Comparison of ENCODE assay signal across 19 cellular contexts in the genomic region with DNA sequence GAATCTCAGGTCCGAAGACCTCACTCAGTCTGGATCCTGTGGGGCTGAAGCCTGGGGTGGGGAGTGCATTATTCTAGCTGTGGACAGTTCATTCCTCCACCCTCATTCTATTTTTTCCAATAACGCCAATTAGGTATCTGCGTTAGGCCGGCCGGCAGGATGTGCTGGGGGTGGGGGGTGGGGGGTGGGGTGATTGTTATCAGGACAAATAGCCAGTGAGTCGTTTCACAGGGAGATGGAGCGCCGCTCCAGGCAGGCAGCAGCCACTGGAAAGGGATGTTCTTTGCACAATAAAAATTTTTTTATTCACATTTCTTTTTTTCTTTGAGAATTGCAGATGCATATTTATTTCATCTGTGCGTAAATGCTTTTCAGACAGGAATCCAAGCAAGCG. TPM values are rescaled to one million over a fixed set of nuclear protein-coding genes. Genes with fewer than 3 reads are reported as not detected.
"Had no signal": no experiment of that assay in that cellular context is flagged by ENCODE, and none has a peak within 500 bp of the region (broad histone marks: within the 10 kb centered on the region; RNA-seq: fewer than 3 reads in every experiment).

No MANE protein-coding gene starts in this region.

- H3K36me3 Mint-ChIP-seq: memory B cell had no signal

- H3K36me3 ChIP-seq: ascending aorta, gastrocnemius medialis, left ventricle myocardium inferior, upper lobe of left lung, WERI-Rb-1 had no signal

- DNase-seq: activated CD4-positive, alpha-beta T cell treated with anti-CD3 and anti-CD28 coated beads for 4 hours; activated CD8-positive, alpha-beta memory T cell treated with anti-CD3 and anti-CD28 coated beads, Interleukin-2, amount 50 U/mL, for 4 hours; activated CD8-positive, alpha-beta T cell treated with anti-CD3 and anti-CD28 coated beads for 36 hours; activated gamma-delta T cell; activated T-cell treated with anti-CD3 and anti-CD28 coated beads, Interleukin-2, amount 50 U/mL, for 48 hours; dermis blood vessel endothelial cell; gastrocnemius medialis; left ventricle myocardium inferior; stimulated activated CD4-positive, alpha-beta T cell treated with anti-CD3 and anti-CD28 coated beads, Interleukin-1b, Interleukin-23, amount 100 ng/mL, for 48 hours; stimulated activated naive CD8-positive, alpha-beta T cell treated with anti-CD3 and anti-CD28 coated beads, Interleukin-15, amount 100 ng/mL, for 72 hours; T-helper 17 cell; upper lobe of left lung; WERI-Rb-1 had no signal

- H3K27ac Mint-ChIP-seq: activated CD8-positive, alpha-beta T cell treated with anti-CD3 and anti-CD28 coated beads for 36 hours; memory B cell; naive thymus-derived CD8-positive, alpha-beta T cell; stimulated activated naive CD8-positive, alpha-beta T cell treated with anti-CD3 and anti-CD28 coated beads, Interleukin-15, amount 100 ng/mL, for 72 hours; T-helper 17 cell had no signal

- H3K27ac ChIP-seq: ascending aorta, gastrocnemius medialis, left ventricle myocardium inferior, upper lobe of left lung, WERI-Rb-1 had no signal

- H3K9me3 ChIP-seq: ascending aorta, gastrocnemius medialis, left ventricle myocardium inferior, upper lobe of left lung had no signal

- ATAC-seq: activated CD8-positive, alpha-beta T cell treated with anti-CD3 and anti-CD28 coated beads for 36 hours; gastrocnemius medialis; naive thymus-derived CD8-positive, alpha-beta T cell; stimulated activated naive CD8-positive, alpha-beta T cell treated with anti-CD3 and anti-CD28 coated beads, Interleukin-15, amount 100 ng/mL, for 72 hours; T-helper 17 cell had no signal

- H3K4me3 ChIP-seq: ascending aorta, gastrocnemius medialis had no signal

- H3K9me3 Mint-ChIP-seq: activated CD8-positive, alpha-beta T cell treated with anti-CD3 and anti-CD28 coated beads for 36 hours; memory B cell; stimulated activated naive CD8-positive, alpha-beta T cell treated with anti-CD3 and anti-CD28 coated beads, Interleukin-15, amount 100 ng/mL, for 72 hours had no signal

- H3K4me3 Mint-ChIP-seq: activated CD8-positive, alpha-beta T cell treated with anti-CD3 and anti-CD28 coated beads for 36 hours; memory B cell; T-helper 17 cell had no signal

RNA-seq across cellular contexts. Expression of a gene that starts 4.0 kb away (rescaled TPM):
- total RNA-seq: activated CD8-positive, alpha-beta T cell treated with anti-CD3 and anti-CD28 coated beads for 36 hours; bronchial epithelial cell; dermis blood vessel endothelial cell; naive thymus-derived CD8-positive, alpha-beta T cell; pulmonary artery endothelial cell; T-helper 17 cell; temporal lobe had no signal
- polyA plus RNA-seq: naive thymus-derived CD8-positive, alpha-beta T cell had no signal
